Comparison of ENCODE assay signal across 28 cellular contexts in the genomic region with DNA sequence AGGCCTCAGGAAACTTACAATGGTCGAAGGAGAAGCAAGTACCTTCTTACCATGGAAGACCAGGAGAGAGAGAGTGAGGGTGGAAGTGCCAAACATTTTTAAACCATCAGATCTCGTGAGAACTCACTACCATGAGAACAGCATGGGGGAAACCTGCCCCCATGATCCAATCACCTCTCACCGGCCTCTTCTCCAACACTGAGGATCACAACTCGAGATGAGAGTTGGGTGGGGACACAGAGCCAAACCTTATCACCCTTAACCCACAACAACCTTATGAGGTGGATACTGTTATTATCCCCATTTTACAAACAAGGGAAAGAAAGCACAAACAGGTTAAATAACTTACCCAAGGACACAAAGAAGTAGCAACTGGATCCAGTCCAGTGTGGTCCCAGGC.
"Had no signal": no experiment of that assay in that cellular context is flagged by ENCODE, and none has a peak within 500 bp of the region (broad histone marks: within the 10 kb centered on the region; RNA-seq: fewer than 3 reads in every experiment).

No MANE protein-coding gene starts in this region.

- H3K4me1 ChIP-seq: parathyroid adenoma had no signal

- H3K9ac ChIP-seq: parathyroid adenoma had no signal

- H3K27ac ChIP-seq: ovary, parathyroid adenoma, psoas muscle, right lobe of liver, sigmoid colon, stomach, thoracic aorta, thyroid gland, tibial nerve, upper lobe of right lung, uterus had no signal

- H3K27ac Mint-ChIP-seq: natural killer cell; nephron; stimulated activated effector memory CD8-positive, alpha-beta T cell treated with anti-CD3 and anti-CD28 coated beads, Interleukin-12 subunit alpha, Interleukin-12 subunit beta, amount 100 ng/mL, for 72 hours; stimulated activated naive B cell treated with anti-CD40 and anti-IgM and Interleukin-4, amounts not matched to agents 10 μg/mL and 1 μg/mL and 100 μg/mL, for 72 hours; stimulated activated naive CD8-positive, alpha-beta T cell treated with anti-CD3 and anti-CD28 coated beads, Interleukin-15, Interleukin-2, amounts not matched to agents 100 ng/mL and 50 ng/mL, for 24 hours; type B pancreatic cell had no signal

- H3K4me3 ChIP-seq: ovary, right lobe of liver, sigmoid colon, stomach, thoracic aorta, thyroid gland, tibial nerve, upper lobe of right lung, uterus had no signal

- ATAC-seq: naive thymus-derived CD4-positive, alpha-beta T cell; natural killer cell; psoas muscle; right cardiac atrium; right lobe of liver; stimulated activated effector memory CD8-positive, alpha-beta T cell treated with anti-CD3 and anti-CD28 coated beads, Interleukin-12 subunit alpha, Interleukin-12 subunit beta, amount 100 ng/mL, for 72 hours; stimulated activated naive B cell treated with anti-CD40 and anti-IgM and Interleukin-4, amounts not matched to agents 10 μg/mL and 1 μg/mL and 100 μg/mL, for 72 hours; upper lobe of right lung had no signal

- H2AFZ ChIP-seq: parathyroid adenoma had no signal

- H3K9me3 ChIP-seq: ovary, psoas muscle, right lobe of liver, sigmoid colon, stomach, thoracic aorta, thyroid gland, tibial nerve, upper lobe of right lung, uterus had no signal

- H3K9me3 Mint-ChIP-seq: naive thymus-derived CD4-positive, alpha-beta T cell; natural killer cell; stimulated activated effector memory CD8-positive, alpha-beta T cell treated with anti-CD3 and anti-CD28 coated beads, Interleukin-12 subunit alpha, Interleukin-12 subunit beta, amount 100 ng/mL, for 72 hours; stimulated activated naive B cell treated with anti-CD40 and anti-IgM and Interleukin-4, amounts not matched to agents 10 μg/mL and 1 μg/mL and 100 μg/mL, for 72 hours; stimulated activated naive CD8-positive, alpha-beta T cell treated with anti-CD3 and anti-CD28 coated beads, Interleukin-15, Interleukin-2, amounts not matched to agents 100 ng/mL and 50 ng/mL, for 24 hours had no signal

- DNase-seq: naive thymus-derived CD4-positive, alpha-beta T cell; natural killer cell; occipital lobe; ovary; posterior cingulate gyrus; psoas muscle; right cardiac atrium; right lobe of liver; sigmoid colon; small intestine; stimulated activated CD4-positive, alpha-beta T cell treated with anti-CD3 and anti-CD28 coated beads, Interleukin-15, amount 100 ng/mL, for 24 hours; stimulated activated CD4-positive, alpha-beta T cell treated with anti-CD3 and anti-CD28 coated beads, Interleukin-2, amount 100 ng/mL, for 24 hours; stimulated activated CD4-positive, alpha-beta T cell treated with anti-CD3 and anti-CD28 coated beads, Interleukin-2, amount 100 ng/mL, for 48 hours; stimulated activated CD4-positive, alpha-beta T cell treated with anti-CD3 and anti-CD28 coated beads, Interleukin-4, amount 100 ng/mL, for 24 hours; stimulated activated naive B cell treated with anti-CD40 and anti-IgM and Interleukin-4, amounts not matched to agents 10 μg/mL and 1 μg/mL and 100 μg/mL, for 72 hours; stimulated activated naive CD4-positive, alpha-beta T cell treated with Interleukin-2 at 50 U/mL for 16 hours; stomach; thyroid gland; upper lobe of right lung; uterus had no signal

- H3K27me3 ChIP-seq: ovary, right lobe of liver, sigmoid colon, stomach, thyroid gland, tibial nerve, upper lobe of right lung, uterus had no signal

- H3K36me3 Mint-ChIP-seq: natural killer cell; stimulated activated naive B cell treated with anti-CD40 and anti-IgM and Interleukin-4, amounts not matched to agents 10 μg/mL and 1 μg/mL and 100 μg/mL, for 72 hours had no signal

- H3K27me3 Mint-ChIP-seq: naive thymus-derived CD4-positive, alpha-beta T cell; progenitor cell of endocrine pancreas; stimulated activated naive B cell treated with anti-CD40 and anti-IgM and Interleukin-4, amounts not matched to agents 10 μg/mL and 1 μg/mL and 100 μg/mL, for 72 hours; stimulated activated naive CD8-positive, alpha-beta T cell treated with anti-CD3 and anti-CD28 coated beads, Interleukin-15, Interleukin-2, amounts not matched to agents 100 ng/mL and 50 ng/mL, for 24 hours; type B pancreatic cell had no signal

- H3K4me3 Mint-ChIP-seq: naive thymus-derived CD4-positive, alpha-beta T cell; natural killer cell; nephron; stimulated activated naive B cell treated with anti-CD40 and anti-IgM and Interleukin-4, amounts not matched to agents 10 μg/mL and 1 μg/mL and 100 μg/mL, for 72 hours; stimulated activated naive CD8-positive, alpha-beta T cell treated with anti-CD3 and anti-CD28 coated beads, Interleukin-15, Interleukin-2, amounts not matched to agents 100 ng/mL and 50 ng/mL, for 24 hours; type B pancreatic cell had no signal

- H3K36me3 ChIP-seq: ovary, right lobe of liver, sigmoid colon, stomach, thoracic aorta, thyroid gland, tibial nerve, upper lobe of right lung, uterus had no signal
